ENCODE assay signal across 11 cellular contexts in genomic region chr19:15284091-15284490, GRCh38. TPM values are rescaled to one million over a fixed set of nuclear protein-coding genes. Genes with fewer than 3 reads are reported as not detected.
A peak's percentile ranks its signal among the peaks of the same experiment; 100 is the strongest.
DNase-seq lines count a peak whose midpoint lies in the region; ATAC-seq and TF ChIP-seq lines count a peak whose summit lies in the region.
"Had no signal": no experiment of that assay in that cellular context is flagged by ENCODE, and none has a peak within 500 bp of the region (broad histone marks: within the 10 kb centered on the region; RNA-seq: fewer than 3 reads in every experiment).

No MANE protein-coding gene starts in this region.

- H3K4me1 Mint-ChIP-seq in brain (peaks cover 99% of the 10 kb centered on the region), osteocyte (ENCODE audit: unreplicated experiment) (peaks cover 96% of the 10 kb centered on the region)

- H3K9me3 Mint-ChIP-seq in brain (no peaks in the 10 kb centered on the region), osteocyte (ENCODE audit: unreplicated experiment) (no peaks in the 10 kb centered on the region)

- CTCF ChIA-PET in HEK293T (lab: Yijun Ruan, JAX) = no interaction called here

- peaks cover 100% of the 10 kb centered on the region for H3K79me2 ChIP-seq in GM23248 (ENCODE audit: insufficient read depth)

- H3K27ac ChIP-seq in BLaER1 treated with 17β-estradiol and CSF1 and Interleukin-3, amounts not matched to agents 10 nM and 100 nM = no peak overlapping the region; a peak in 1 of 22 replicates
- H3K27ac ChIP-seq in GM23248 = peak overlapping the region; percentile 61

- H3K4me3 Mint-ChIP-seq in brain (peak overlapping the region in 4 of 5 experiments; percentile 2 to 64 (median 24)), osteocyte (ENCODE audit: unreplicated experiment) (no peak overlapping the region)
- H3K4me3 Mint-ChIP-seq: activated CD8-positive, alpha-beta memory T cell treated with anti-CD3 and anti-CD28 coated beads, Interleukin-2, amount 10 ng/mL, durations not matched to agents 7 days and 5 days had no signal

- in situ Hi-C loops in GM23248 (cut with MboI) = no loop called here

- no peaks in the 10 kb centered on the region for H3K9me3 ChIP-seq in BLaER1 treated with 17β-estradiol and CSF1 and Interleukin-3, amounts not matched to agents 10 nM and 100 nM (replicated peaks in 1 of 11)
- H3K9me3 ChIP-seq in GM23248 (ENCODE audit: low read depth) = no peaks in the 10 kb centered on the region

- H3K27me3 ChIP-seq in BLaER1 treated with 17β-estradiol and CSF1 and Interleukin-3, amounts not matched to agents 10 nM and 100 nM = no peaks in the 10 kb centered on the region
- no peaks in the 10 kb centered on the region for H3K27me3 ChIP-seq in GM23248 (replicated peaks; ENCODE audit: insufficient read depth)

- DNase-seq in GM23248 (no peak), osteocyte (ENCODE audit: extremely low spot score, unreplicated experiment) (no peak), left colon (no peak), mesenteric fat pad (ENCODE audit: low spot score) (no peak), HEK293T (ENCODE audit: extremely low spot score) (no peak)
- DNase-seq: activated CD8-positive, alpha-beta memory T cell treated with anti-CD3 and anti-CD28 coated beads, Interleukin-2, amount 10 ng/mL, durations not matched to agents 7 days and 5 days; DMS79 treated with DMSO at 0.1 percent for 48 hours had no signal

- H3K27ac Mint-ChIP-seq in brain (peak overlapping the region; percentile 19 to 99 (median 80)), osteocyte (ENCODE audit: unreplicated experiment) (peak overlapping the region; percentile 94)

- no peak overlapping the region for H2AFZ ChIP-seq in GM23248

- POLR2A ChIA-PET in HEK293T (lab: Yijun Ruan, JAX) = no interaction called here

- H3K36me3 Mint-ChIP-seq in brain = no peaks in the 10 kb centered on the region
- no peaks in the 10 kb centered on the region for H3K36me3 Mint-ChIP-seq in osteocyte (ENCODE audit: unreplicated experiment)
- H3K36me3 Mint-ChIP-seq: activated CD8-positive, alpha-beta memory T cell treated with anti-CD3 and anti-CD28 coated beads, Interleukin-2, amount 10 ng/mL, durations not matched to agents 7 days and 5 days had no signal

- H3K36me3 ChIP-seq in BLaER1 treated with 17β-estradiol and CSF1 and Interleukin-3, amounts not matched to agents 10 nM and 100 nM = peaks cover 0 to 16% (median 0%) of the 10 kb centered on the region in 11 experiments; a peak in 5 of 22 replicates
- no peaks in the 10 kb centered on the region for H3K36me3 ChIP-seq in GM23248 (ENCODE audit: low read depth)

- TF ChIP-seq CTCF in brain (conservative IDR thresholded peaks at IDR 0.05) (no peak), osteocyte (IDR thresholded peaks at IDR 0.05) (no peak)

- intact Hi-C loops in left colon (cut with DNase I, micrococcal nuclease) = no loop called here

- H3F3A ChIP-seq in GM23248 (ENCODE audit: insufficient read depth) = peaks cover 60% of the 10 kb centered on the region

- H3K9me2 ChIP-seq in GM23248 (ENCODE audit: insufficient read depth) = no peaks in the 10 kb centered on the region

- peaks cover 100% of the 10 kb centered on the region in 11 experiments for H4K20me1 ChIP-seq in BLaER1 treated with 17β-estradiol and CSF1 and Interleukin-3, amounts not matched to agents 10 nM and 100 nM
- H4K20me1 ChIP-seq in GM23248 (ENCODE audit: insufficient read depth) = peaks cover 73% of the 10 kb centered on the region

- H3K27me3 Mint-ChIP-seq in brain (no peaks in the 10 kb centered on the region), osteocyte (ENCODE audit: unreplicated experiment) (no peaks in the 10 kb centered on the region)
- H3K27me3 Mint-ChIP-seq: activated CD8-positive, alpha-beta memory T cell treated with anti-CD3 and anti-CD28 coated beads, Interleukin-2, amount 10 ng/mL, durations not matched to agents 7 days and 5 days had no signal

- H3K4me1 ChIP-seq in BLaER1 treated with 17β-estradiol and CSF1 and Interleukin-3, amounts not matched to agents 10 nM and 100 nM = peaks cover 99 to 100% (median 100%) of the 10 kb centered on the region in 10 experiments
- peaks cover 76% of the 10 kb centered on the region for H3K4me1 ChIP-seq in GM23248 (ENCODE audit: insufficient read depth)

- peak overlapping the region; percentile 70 to 86 (median 82) for H3K4me2 ChIP-seq in BLaER1 treated with 17β-estradiol and CSF1 and Interleukin-3, amounts not matched to agents 10 nM and 100 nM
- peak overlapping the region; percentile 43 for H3K4me2 ChIP-seq in GM23248 (ENCODE audit: unreplicated experiment)

- 85 to 89% methylated on average over 5 of the region's 5 CpGs for WGBS in GM23248 (ENCODE audit: low coverage in 1 of 2, low lambda C conversion rate in 2 of 2, missing lambda C conversion rate in 2 of 2), 2 experiments

- 0 out of 22 replicates have a peak overlapping the region, but pooled peaks of 1 of the 11 experiments have one; percentile 4 for H3K9ac ChIP-seq in BLaER1 treated with 17β-estradiol and CSF1 and Interleukin-3, amounts not matched to agents 10 nM and 100 nM
- 0 out of 2 replicates have a peak overlapping the region, but pooled peaks have one; percentile 10 for H3K9ac ChIP-seq in GM23248

- ATAC-seq in left colon = no peak
- ATAC-seq: activated CD8-positive, alpha-beta memory T cell treated with anti-CD3 and anti-CD28 coated beads, Interleukin-2, amount 10 ng/mL, durations not matched to agents 7 days and 5 days had no signal

- no peak overlapping the region; a peak in 1 of 20 replicates for H3K4me3 ChIP-seq in BLaER1 treated with 17β-estradiol and CSF1 and Interleukin-3, amounts not matched to agents 10 nM and 100 nM
- H3K4me3 ChIP-seq in GM23248 = no peak overlapping the region

TF ChIP-seq in HEK293T, 16 proteins besides CTCF, POLR2A, EP300 and RAD21:
- TF ChIP-seq ARNT (IDR thresholded peaks at IDR 0.05) (no peak), LEF1 (IDR thresholded peaks at IDR 0.05; ENCODE audit: borderline replicate concordance) (no peak), ZNF384 (IDR thresholded peaks at IDR 0.05) (no peak), FOXM1 (IDR thresholded peaks at IDR 0.05; ENCODE audit: borderline replicate concordance) (no peak), PKNOX1 (IDR thresholded peaks at IDR 0.05) (no peak), ELF4 (IDR thresholded peaks at IDR 0.05) (no peak), L3MBTL2 (conservative IDR thresholded peaks at IDR 0.05) (no peak), FOXA1 (IDR thresholded peaks at IDR 0.05) (no peak), SP1 (IDR thresholded peaks at IDR 0.05) (no peak), SUZ12 (IDR thresholded peaks at IDR 0.05) (no peak), FOXK2 (IDR thresholded peaks at IDR 0.05) (no peak), CTBP1 (IDR thresholded peaks at IDR 0.05; ENCODE audit: borderline replicate concordance) (no peak), HDGF (IDR thresholded peaks at IDR 0.05; ENCODE audit: borderline replicate concordance) (no peak), TARDBP (IDR thresholded peaks at IDR 0.05) (no peak), NFRKB (IDR thresholded peaks at IDR 0.05) (no peak), BHLHE40 (IDR thresholded peaks at IDR 0.05; ENCODE audit: borderline replicate concordance) (no peak)

RNA-seq across cellular contexts. Expression of gene BRD4, which starts 48.2 kb away (rescaled TPM):
- total RNA-seq in GM23248 (2014; rRNA removed; shearing (Covaris generic)) = 9.0 and 20.2 TPM in 2 replicates
- polyA plus RNA-seq in GM23248 (2016; fragmentation: Nextera tagmentation; extraction: Ambion mirVana) (17.5 and 18.6 TPM in 2 replicates), brain (ENCODE audit: insufficient read depth, low read depth, low replicate concordance) (46.0 TPM)
- total RNA-seq in osteocyte (142 and 143 TPM in 2 replicates), left colon (10 to 100 TPM; 64.6 to 90.7 TPM), mesenteric fat pad (96.3 TPM)

RNA-seq across cellular contexts. Expression of gene EPHX3, which starts 51.8 kb away (rescaled TPM):
- not detected in 2 replicates for total RNA-seq in GM23248 (2014; rRNA removed; shearing (Covaris generic))
- polyA plus RNA-seq in GM23248 (2016; fragmentation: Nextera tagmentation; extraction: Ambion mirVana) (not detected in 2 replicates), brain (ENCODE audit: insufficient read depth, low read depth, low replicate concordance) (not detected)
- total RNA-seq in osteocyte (not detected in 2 replicates), left colon (under 1 TPM; 0.39 to 0.58 TPM), mesenteric fat pad (0.35 TPM)
- total RNA-seq: LHCN-M2, myocyte had no signal
